Comparison of ENCODE assay signal across 18 cellular contexts in the genomic region with DNA sequence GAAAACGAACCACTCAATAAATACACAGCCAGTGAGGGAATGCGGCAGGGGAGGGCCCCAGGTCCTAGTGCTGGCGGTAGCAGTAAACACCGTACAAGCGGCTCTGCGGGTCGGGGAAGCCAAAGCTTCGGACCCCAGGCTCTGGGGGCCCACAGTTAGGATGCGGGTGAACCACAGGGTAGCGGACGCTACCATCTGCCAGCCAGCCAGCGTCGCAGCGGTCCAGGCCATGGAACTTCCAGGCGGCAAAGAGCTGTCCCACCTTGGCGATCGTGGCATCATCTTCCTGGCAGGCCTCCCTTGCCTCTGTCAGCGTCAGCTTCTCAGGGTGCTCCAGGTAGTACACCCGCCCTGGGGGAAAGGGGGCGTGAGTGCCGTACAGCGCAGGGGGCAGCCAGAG.
"Had no signal": no experiment of that assay in that cellular context is flagged by ENCODE, and none has a peak within 500 bp of the region (broad histone marks: within the 10 kb centered on the region; RNA-seq: fewer than 3 reads in every experiment).

No MANE protein-coding gene starts in this region.

- H3K4me3 ChIP-seq: colonic mucosa, esophagus squamous epithelium, gastrocnemius medialis, heart right ventricle, left lung, lower lobe of right lung, mucosa of descending colon had no signal

- H3K27me3 ChIP-seq: colonic mucosa, gastrocnemius medialis, heart right ventricle had no signal

- DNase-seq: colonic mucosa; cortex of kidney; effector memory CD8-positive, alpha-beta T cell; endodermal cell; esophagus squamous epithelium; foreskin melanocyte; gastrocnemius medialis; glutamatergic neuron; heart right ventricle; left cardiac atrium; left ventricle myocardium superior; lower lobe of right lung had no signal

- FAIRE-seq: endometrium, islet of Langerhans, keratinocyte had no signal

- H3K27ac ChIP-seq: colonic mucosa, epithelial cell of prostate, esophagus squamous epithelium, gastrocnemius medialis, heart right ventricle, left lung, lower lobe of right lung had no signal

- H3K36me3 ChIP-seq: colonic mucosa, lower lobe of right lung had no signal

- H3K9me3 ChIP-seq: colonic mucosa, esophagus squamous epithelium, gastrocnemius medialis, heart right ventricle, left lung, lower lobe of right lung, mucosa of descending colon had no signal

- H3K4me1 ChIP-seq: colonic mucosa, esophagus squamous epithelium, gastrocnemius medialis, left lung, lower lobe of right lung had no signal
